1 cellular context compared by ENCODE assay signal in genomic region chr7:2651336-2651735, GRCh38.
TF ChIP-seq lines count a peak whose summit lies in the region.

No MANE protein-coding gene starts in this region.

TF ChIP-seq in H1, 55 proteins besides CTCF, POLR2A, EP300 and RAD21 (continued from another document):
- TF ChIP-seq EGR1 (IDR thresholded peaks at IDR 0.05; ENCODE audit: borderline replicate concordance, low read depth, low read length) (no peak), NRF1 (IDR thresholded peaks at IDR 0.05; ENCODE audit: low read depth, low read length) (no peak)
TF ChIP-seq in H1: peak in this region for 0.
